In genomic region chr5:138488481-138488945, GRCh38 we compare ENCODE assay signal across 1 cellular context.
A peak's percentile ranks its signal among the peaks of the same experiment; 100 is the strongest.
TF ChIP-seq lines count a peak whose summit lies in the region.

No MANE protein-coding gene starts in this region.

TF ChIP-seq in K562, 482 proteins besides CTCF, POLR2A, EP300 and RAD21 (continued from another document):
- TF ChIP-seq ATF3 (IDR thresholded peaks at IDR 0.05) (peak; percentile 59; the same call in 1 of the 2 replicates), ATF3 (CRISPR knock-in tag; conservative IDR thresholded peaks at IDR 0.05) (no peak; the same call in 1 of the 2 replicates), ZNF655 (CRISPR knock-in tag; IDR thresholded peaks at IDR 0.05) (no peak), ZBTB1 (CRISPR knock-in tag; IDR thresholded peaks at IDR 0.05; ENCODE audit: borderline replicate concordance, low read depth) (no peak), SNIP1 (IDR thresholded peaks at IDR 0.05; ENCODE audit: low read depth) (no peak), E2F5 (CRISPR knock-in tag; IDR thresholded peaks at IDR 0.05) (no peak), RBM22 (IDR thresholded peaks at IDR 0.05; ENCODE audit: low read depth, low read length, poor library complexity, severe bottlenecking) (no peak), NFE2 (IDR thresholded peaks at IDR 0.05; ENCODE audit: low read depth) (no peak), MTF1 (CRISPR knock-in tag; IDR thresholded peaks at IDR 0.05; ENCODE audit: borderline replicate concordance) (no peak)
